ENCODE assay signal across 17 cellular contexts in the genomic region with DNA sequence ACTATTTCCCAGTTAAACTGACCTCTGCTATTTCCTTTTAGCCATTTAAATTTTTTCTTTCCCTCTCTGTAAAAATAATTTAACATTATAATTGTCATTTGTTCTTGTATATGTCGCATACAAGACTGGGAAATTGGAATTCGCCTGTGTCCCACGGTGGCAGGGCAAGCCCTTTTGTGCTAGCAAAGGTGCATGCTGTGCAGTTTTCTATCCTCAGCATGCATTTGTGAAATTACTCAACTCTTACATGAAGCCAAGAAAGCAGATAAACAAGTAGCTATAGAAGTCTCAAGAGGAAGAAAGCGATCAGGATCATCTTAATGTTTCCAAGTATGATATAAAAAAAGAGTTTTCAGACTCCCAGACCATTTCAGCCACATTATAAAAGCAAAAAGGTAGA.
A peak's percentile ranks its signal among the peaks of the same experiment; 100 is the strongest.
DNase-seq lines count a peak whose midpoint lies in the region; ATAC-seq and TF ChIP-seq lines count a peak whose summit lies in the region.
"Had no signal": no experiment of that assay in that cellular context is flagged by ENCODE, and none has a peak within 500 bp of the region (broad histone marks: within the 10 kb centered on the region; RNA-seq: fewer than 3 reads in every experiment).

No MANE protein-coding gene starts in this region.

- peaks cover 24% of the 10 kb centered on the region for H3K9me3 Mint-ChIP-seq in WTC11

- intact Hi-C loops in psoas muscle (cut with DNase I): no loop called here

- 0 out of 2 replicates have a peak overlapping the region, but pooled peaks have one; percentile 74 for H3K27ac Mint-ChIP-seq in WTC11
- H3K27ac Mint-ChIP-seq: CD14-positive monocyte; CD8-positive, alpha-beta memory T cell had no signal

- H3K9ac ChIP-seq in iPS-20b (ENCODE audit: low read depth, low read length): peak overlapping the region; percentile 47; the same call in 1 of the 2 replicates

- H3K27ac ChIP-seq in iPS-20b (ENCODE audit: low read length) (no peak overlapping the region), psoas muscle (peak overlapping the region; percentile 66)

- H3K36me3 ChIP-seq in iPS-20b (ENCODE audit: insufficient read depth, low read depth, low read length): no peaks in the 10 kb centered on the region
- H3K36me3 ChIP-seq in psoas muscle (ENCODE audit: insufficient read depth in 1 of 2, low read depth in 1 of 2): no peaks in the 10 kb centered on the region
- H3K36me3 ChIP-seq: BE2C, MG63 had no signal

- H3K4me1 ChIP-seq in iPS-20b (ENCODE audit: insufficient read depth, low read length) (peaks cover 18% of the 10 kb centered on the region), psoas muscle (peaks cover 32% of the 10 kb centered on the region)
- H3K4me1 ChIP-seq: BE2C had no signal

- POLR2A ChIA-PET in WTC11 (lab: Charles Lee): interaction anchor here (0.6 kb wide), 1 partner anchor 1550 kb away, joined by 14 read pairs; no protein-coding TSS in a partner anchor

- no peaks in the 10 kb centered on the region for H3K27me3 Mint-ChIP-seq in WTC11 (ENCODE audit: low read depth)
- H3K27me3 Mint-ChIP-seq: CD8-positive, alpha-beta memory T cell had no signal

- CTCF ChIA-PET in WTC11 (lab: Charles Lee): no interaction called here

- DNase-seq in WTC11 (ENCODE audit: low spot score) (no peak), psoas muscle (no peak), DMS 273 treated with DMSO at 0.1 percent for 48 hours (lab: John Stamatoyannopoulos, UW) (no peak), superior temporal gyrus (ENCODE audit: extremely low spot score) (no peak)
- no peak for DNase-seq in stimulated activated CD8-positive, alpha-beta memory T cell treated with anti-CD3 and anti-CD28 coated beads, Interleukin-4, amount 100 ng/mL, for 48 hours
- DNase-seq: BE2C; CD8-positive, alpha-beta memory T cell; DND-41; KBM-7; MG63; NCI-H2029; NCI-H526 treated with DMSO at 0.1 percent for 48 hours; SHP77 treated with DMSO at 0.1 percent for 48 hours had no signal

- no peak for ATAC-seq in WTC11
- ATAC-seq in psoas muscle: peak in 2 of 4 donors; percentile 68 to 71
- ATAC-seq in HG02571 (IDR thresholded peaks at IDR 0.05; ENCODE audit: unreplicated experiment): no peak
- ATAC-seq: Panc1 had no signal

- H3K36me3 Mint-ChIP-seq in WTC11: peaks cover 22% of the 10 kb centered on the region
- H3K36me3 Mint-ChIP-seq: CD14-positive monocyte; CD8-positive, alpha-beta memory T cell had no signal

- peaks cover 14% of the 10 kb centered on the region; the same call in 1 of the 2 replicates for H3K9me3 ChIP-seq in iPS-20b (ENCODE audit: insufficient read depth, low read depth, low read length)
- H3K9me3 ChIP-seq in psoas muscle: peaks cover 19% of the 10 kb centered on the region
- H3K9me3 ChIP-seq: BE2C, MG63 had no signal

- TF ChIP-seq CTCF in WTC11 (IDR thresholded peaks at IDR 0.05) (no peak), psoas muscle (IDR thresholded peaks at IDR 0.05) (no peak)

- peaks cover 19% of the 10 kb centered on the region for H3K4me1 Mint-ChIP-seq in WTC11
- H3K4me1 Mint-ChIP-seq: CD14-positive monocyte; CD8-positive, alpha-beta memory T cell had no signal

- H3K27me3 ChIP-seq in iPS-20b (ENCODE audit: insufficient read depth, low read length) (no peaks in the 10 kb centered on the region), psoas muscle (ENCODE audit: insufficient read depth in 3 of 3, low read length in 2 of 3) (no peaks in the 10 kb centered on the region)
- H3K27me3 ChIP-seq: BE2C, MG63 had no signal

- 11 to 26% (median 14%) methylated on average over 4 of the region's 4 CpGs for WGBS in psoas muscle, 3 donors

- no peak overlapping the region for H3K4me3 Mint-ChIP-seq in WTC11
- H3K4me3 Mint-ChIP-seq: CD14-positive monocyte had no signal

- H3K4me3 ChIP-seq in iPS-20b (ENCODE audit: low read length) (peak overlapping the region; percentile 29; the same call in 1 of the 2 replicates), psoas muscle (peak overlapping the region; percentile 15)
- H3K4me3 ChIP-seq: MG63 had no signal

TF ChIP-seq in WTC11, 78 proteins besides CTCF, POLR2A, EP300 and RAD21:
- no peak for TF ChIP-seq TEAD1 (CRISPR knock-in tag; IDR thresholded peaks at IDR 0.05)
- TF ChIP-seq, protein P1, sequence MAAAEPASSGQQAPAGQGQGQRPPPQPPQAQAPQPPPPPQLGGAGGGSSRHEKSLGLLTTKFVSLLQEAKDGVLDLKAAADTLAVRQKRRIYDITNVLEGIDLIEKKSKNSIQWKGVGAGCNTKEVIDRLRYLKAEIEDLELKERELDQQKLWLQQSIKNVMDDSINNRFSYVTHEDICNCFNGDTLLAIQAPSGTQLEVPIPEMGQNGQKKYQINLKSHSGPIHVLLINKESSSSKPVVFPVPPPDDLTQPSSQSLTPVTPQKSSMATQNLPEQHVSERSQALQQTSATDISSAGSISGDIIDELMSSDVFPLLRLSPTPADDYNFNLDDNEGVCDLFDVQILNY (CRISPR knock-in tag; IDR thresholded peaks at IDR 0.05): no peak
- no peak for TF ChIP-seq CREM (CRISPR knock-in tag; IDR thresholded peaks at IDR 0.05)
- TF ChIP-seq, protein P2, sequence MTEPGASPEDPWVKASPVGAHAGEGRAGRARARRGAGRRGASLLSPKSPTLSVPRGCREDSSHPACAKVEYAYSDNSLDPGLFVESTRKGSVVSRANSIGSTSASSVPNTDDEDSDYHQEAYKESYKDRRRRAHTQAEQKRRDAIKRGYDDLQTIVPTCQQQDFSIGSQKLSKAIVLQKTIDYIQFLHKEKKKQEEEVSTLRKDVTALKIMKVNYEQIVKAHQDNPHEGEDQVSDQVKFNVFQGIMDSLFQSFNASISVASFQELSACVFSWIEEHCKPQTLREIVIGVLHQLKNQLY (CRISPR knock-in tag; IDR thresholded peaks at IDR 0.05): no peak
TF ChIP-seq in WTC11: peak in this region for 0.
